Comparison of ENCODE assay signal across 8 cellular contexts in genomic region chr2:237669628-237670351, GRCh38.
A peak's percentile ranks its signal among the peaks of the same experiment; 100 is the strongest.
DNase-seq lines count a peak whose midpoint lies in the region; ATAC-seq and TF ChIP-seq lines count a peak whose summit lies in the region.

No MANE protein-coding gene starts in this region.

- H3K9me3 ChIP-seq in tibial artery: no peaks in the 10 kb centered on the region

- ATAC-seq in GM19025 (IDR thresholded peaks at IDR 0.05; ENCODE audit: low read depth, unreplicated experiment) (peak; percentile 56), HG03571 (IDR thresholded peaks at IDR 0.05; ENCODE audit: unreplicated experiment) (peak; percentile 70), SK-N-SH treated with all-trans-retinoic acid at 6 μM for 48 hours (peak; percentile 80)

- no peaks in the 10 kb centered on the region for H3K27me3 ChIP-seq in tibial artery

- peak overlapping the region; percentile 48 to 61 for H3K27ac ChIP-seq in tibial artery

- H3K36me3 ChIP-seq in tibial artery: no peaks in the 10 kb centered on the region

- TF ChIP-seq CTCF in tibial artery (IDR thresholded peaks at IDR 0.05): no peak

- H3K4me3 ChIP-seq in tibial artery: no peak overlapping the region

- intact Hi-C loops in tibial artery (cut with DNase I; ENCODE audit: low total_unique reads): loop anchor here (5.0 kb wide), 2 partner anchors 37 to 73 kb away; no protein-coding TSS in a partner anchor

- DNase-seq in hepatic stellate cell (ENCODE audit: low spot score) (peak; percentile 95), tibial artery (peak in 1 of 2 donors; percentile 78)
- DNase-seq in NK-92 treated with Interleukin-12 subunit alpha and Interleukin-12 subunit beta, amount 100 ng/mL, for 24 hours (lab: John Stamatoyannopoulos, UW): no peak
- no peak for DNase-seq in stimulated activated CD4-positive, alpha-beta T cell treated with anti-CD3 and anti-CD28 coated beads, Interleukin-1b, Interleukin-23, amount 100 ng/mL, for 48 hours
- no peak for DNase-seq in activated naive CD4-positive, alpha-beta T cell (lab: John Stamatoyannopoulos, UW)

- peaks cover 2 to 53% (median 25%) of the 10 kb centered on the region in 4 donors for H3K4me1 ChIP-seq in tibial artery

TF ChIP-seq in SK-N-SH treated with all-trans-retinoic acid at 6 μM for 48 hours, 23 proteins besides CTCF, POLR2A, EP300 and RAD21:
- TF ChIP-seq ZFP3 (CRISPR knock-in tag; IDR thresholded peaks at IDR 0.05) (peak; percentile 25; the same call in 1 of the 2 replicates), ZC3H10 (CRISPR knock-in tag; IDR thresholded peaks at IDR 0.05) (no peak), SNAI2 (CRISPR knock-in tag; IDR thresholded peaks at IDR 0.05) (no peak), CREB5 (CRISPR knock-in tag; IDR thresholded peaks at IDR 0.05; ENCODE audit: low read depth) (peak; percentile 47; the same call in 1 of the 2 replicates), PATZ1 (CRISPR knock-in tag; IDR thresholded peaks at IDR 0.05; ENCODE audit: borderline replicate concordance) (no peak), CSDC2 (CRISPR knock-in tag; IDR thresholded peaks at IDR 0.05) (0 out of 2 replicates have a peak, but pooled peaks have one; percentile 40), ZFP30 (CRISPR knock-in tag; IDR thresholded peaks at IDR 0.05) (no peak), ISL1 (CRISPR knock-in tag; IDR thresholded peaks at IDR 0.05) (0 out of 2 replicates have a peak, but pooled peaks have one; percentile 24), CSRNP3 (CRISPR knock-in tag; IDR thresholded peaks at IDR 0.05) (no peak), ZNF565 (CRISPR knock-in tag; conservative IDR thresholded peaks at IDR 0.05; ENCODE audit: low read depth) (no peak), RARB (CRISPR knock-in tag; IDR thresholded peaks at IDR 0.05) (no peak)
